ENCODE assay signal across 19 cellular contexts in genomic region chr9:94725293-94725692, GRCh38. TPM values are rescaled to one million over a fixed set of nuclear protein-coding genes. Genes with fewer than 3 reads are reported as not detected.
DNase-seq lines count a peak whose midpoint lies in the region; ATAC-seq and TF ChIP-seq lines count a peak whose summit lies in the region.
"Had no signal": no experiment of that assay in that cellular context is flagged by ENCODE, and none has a peak within 500 bp of the region (broad histone marks: within the 10 kb centered on the region; RNA-seq: fewer than 3 reads in every experiment).

No MANE protein-coding gene starts in this region.

- intact Hi-C loops in PC-9 (cut with micrococcal nuclease; ENCODE audit: unreplicated experiment), result loop anchor here (2.0 to 10.0 kb wide), 3 partner anchors 80 to 194 kb away; no protein-coding TSS in a partner anchor

- DNase-seq in activated naive CD8-positive, alpha-beta T cell treated with anti-CD3 and anti-CD28 coated beads for 36 hours, result no peak
- no peak for DNase-seq in PC-9
- no peak for DNase-seq in memory B cell (ENCODE audit: low spot score in 2 of 2)
- DNase-seq in NCI-H2107 (lab: John Stamatoyannopoulos, UW), result no peak
- DNase-seq in HuH-7 (ENCODE audit: low spot score), result no peak
- DNase-seq: activated CD4-positive, alpha-beta memory T cell treated with anti-CD3 and anti-CD28 coated beads for 36 hours; activated T-cell treated with anti-CD3 and anti-CD28 coated beads, Interleukin-2, amount 50 U/mL, for 72 hours; effector CD8-positive, alpha-beta T cell; heart left ventricle; Kasumi-1; NCI-H1105 treated with DMSO at 0.1 percent for 48 hours; NCI-H748 treated with DMSO at 0.1 percent for 48 hours; stimulated activated CD4-positive, alpha-beta T cell treated with anti-CD3 and anti-CD28 coated beads, Interleukin-1b, Interleukin-23, amount 100 ng/mL, for 48 hours; stomach had no signal

- no peaks in the 10 kb centered on the region for H3K27me3 Mint-ChIP-seq in activated naive CD8-positive, alpha-beta T cell
- no peaks in the 10 kb centered on the region for H3K27me3 Mint-ChIP-seq in activated naive CD8-positive, alpha-beta T cell treated with anti-CD3 and anti-CD28 coated beads for 36 hours
- no peaks in the 10 kb centered on the region for H3K27me3 Mint-ChIP-seq in memory B cell
- H3K27me3 Mint-ChIP-seq: central memory CD8-positive, alpha-beta T cell had no signal

- H3K4me1 ChIP-seq in PC-9 (replicated peaks; ENCODE audit: insufficient read depth), result peaks cover 28% of the 10 kb centered on the region

- no peaks in the 10 kb centered on the region for H3K9me3 Mint-ChIP-seq in activated naive CD8-positive, alpha-beta T cell (ENCODE audit: low read depth)
- H3K9me3 Mint-ChIP-seq in activated naive CD8-positive, alpha-beta T cell treated with anti-CD3 and anti-CD28 coated beads for 36 hours, result no peaks in the 10 kb centered on the region
- H3K9me3 Mint-ChIP-seq in memory B cell, result peaks cover 2% of the 10 kb centered on the region
- H3K9me3 Mint-ChIP-seq: activated CD4-positive, alpha-beta memory T cell treated with anti-CD3 and anti-CD28 coated beads for 36 hours; activated T-cell treated with anti-CD3 and anti-CD28 coated beads, Interleukin-2, amount 50 U/mL, for 72 hours; central memory CD8-positive, alpha-beta T cell had no signal

- peak overlapping the region; percentile 22 for H3K27ac Mint-ChIP-seq in activated naive CD8-positive, alpha-beta T cell
- no peak overlapping the region for H3K27ac Mint-ChIP-seq in activated naive CD8-positive, alpha-beta T cell treated with anti-CD3 and anti-CD28 coated beads for 36 hours
- peak overlapping the region; percentile 10 for H3K27ac Mint-ChIP-seq in memory B cell
- H3K27ac Mint-ChIP-seq: activated CD4-positive, alpha-beta memory T cell treated with anti-CD3 and anti-CD28 coated beads for 36 hours; activated T-cell treated with anti-CD3 and anti-CD28 coated beads, Interleukin-2, amount 50 U/mL, for 72 hours had no signal

- TF ChIP-seq CTCF in PC-9 (conservative IDR thresholded peaks at IDR 0.05), result no peak

- H2AFZ ChIP-seq in PC-9, result no peak overlapping the region

- no TSS peak for BruUV-seq in PC-9 (replicated peaks; lab: Mats Ljungman, UMichigan)

- 0 out of 2 replicates have a peak overlapping the region, but pooled peaks have one; percentile 20 for H3K27ac ChIP-seq in PC-9

- peaks cover 33% of the 10 kb centered on the region for H3K79me2 ChIP-seq in PC-9 (ENCODE audit: low read depth)

- no peaks in the 10 kb centered on the region for H4K20me1 ChIP-seq in PC-9 (ENCODE audit: insufficient read depth)

- no peaks in the 10 kb centered on the region for H3K9me2 ChIP-seq in PC-9 (ENCODE audit: insufficient read depth)

- no peaks in the 10 kb centered on the region for H3K36me3 ChIP-seq in PC-9 (ENCODE audit: low read depth)
- H3K36me3 ChIP-seq: heart left ventricle, stomach had no signal

- POLR2A ChIA-PET in PC-9 (lab: Charles Lee; ENCODE audit: unreplicated experiment), result no interaction called here

- ATAC-seq in memory B cell (ENCODE audit: low read depth) (no peak), GM19035 (IDR thresholded peaks at IDR 0.05; ENCODE audit: unreplicated experiment) (no peak), GM19397 (IDR thresholded peaks at IDR 0.05; ENCODE audit: unreplicated experiment) (no peak)
- ATAC-seq: activated T-cell treated with anti-CD3 and anti-CD28 coated beads, Interleukin-2, amount 50 U/mL, for 72 hours; heart left ventricle; sciatic nerve had no signal

- CTCF ChIA-PET in PC-9 (lab: Charles Lee), result no interaction called here

- H3K27me3 ChIP-seq in PC-9 (ENCODE audit: insufficient read depth, low read depth), result no peaks in the 10 kb centered on the region
- H3K27me3 ChIP-seq: heart left ventricle, stomach had no signal

- no peak overlapping the region for H3K4me3 ChIP-seq in PC-9

- no peaks in the 10 kb centered on the region; the same call in 1 of the 2 replicates for H3K9me3 ChIP-seq in PC-9 (ENCODE audit: insufficient read depth, low read depth)
- H3K9me3 ChIP-seq: stomach had no signal

- H3K4me3 Mint-ChIP-seq in activated naive CD8-positive, alpha-beta T cell, result peak overlapping the region; percentile 59
- H3K4me3 Mint-ChIP-seq in activated naive CD8-positive, alpha-beta T cell treated with anti-CD3 and anti-CD28 coated beads for 36 hours, result no peak overlapping the region
- no peak overlapping the region for H3K4me3 Mint-ChIP-seq in memory B cell

- H3F3A ChIP-seq in PC-9 (ENCODE audit: insufficient read depth, low read depth), result peaks cover 12% of the 10 kb centered on the region

- H3K36me3 Mint-ChIP-seq in activated naive CD8-positive, alpha-beta T cell, result no peaks in the 10 kb centered on the region
- H3K36me3 Mint-ChIP-seq in activated naive CD8-positive, alpha-beta T cell treated with anti-CD3 and anti-CD28 coated beads for 36 hours, result peaks cover 1% of the 10 kb centered on the region
- peaks cover 1% of the 10 kb centered on the region for H3K36me3 Mint-ChIP-seq in memory B cell

- H3K4me1 Mint-ChIP-seq in activated naive CD8-positive, alpha-beta T cell (ENCODE audit: low read depth), result peaks cover 9% of the 10 kb centered on the region
- peaks cover 9% of the 10 kb centered on the region for H3K4me1 Mint-ChIP-seq in activated naive CD8-positive, alpha-beta T cell treated with anti-CD3 and anti-CD28 coated beads for 36 hours
- H3K4me1 Mint-ChIP-seq in memory B cell, result peaks cover 9% of the 10 kb centered on the region

- no peak overlapping the region for H3K4me2 ChIP-seq in PC-9

RNA-seq across cellular contexts. Expression of gene AOPEP, which starts 1.2 kb away (rescaled TPM):
- 1 to 10 TPM; 5.0 to 6.8 TPM for total RNA-seq in activated naive CD8-positive, alpha-beta T cell treated with anti-CD3 and anti-CD28 coated beads for 36 hours
- 90.0 and 135 TPM in 2 replicates for total RNA-seq in PC-9 (2021)

Comparison
In these comparisons a context has a peak if more than half of its experiments do, and no peak if none do; other contexts are left out.
1. RNA of gene AOPEP, which starts 1.2 kb away (total RNA-seq): 90.0 to 135 TPM in PC-9; 5.0 to 6.8 TPM in activated naive CD8-positive, alpha-beta T cell treated with anti-CD3 and anti-CD28 coated beads for 36 hours; every median in the first group is over 10 times any median in the second.